In the genomic region with DNA sequence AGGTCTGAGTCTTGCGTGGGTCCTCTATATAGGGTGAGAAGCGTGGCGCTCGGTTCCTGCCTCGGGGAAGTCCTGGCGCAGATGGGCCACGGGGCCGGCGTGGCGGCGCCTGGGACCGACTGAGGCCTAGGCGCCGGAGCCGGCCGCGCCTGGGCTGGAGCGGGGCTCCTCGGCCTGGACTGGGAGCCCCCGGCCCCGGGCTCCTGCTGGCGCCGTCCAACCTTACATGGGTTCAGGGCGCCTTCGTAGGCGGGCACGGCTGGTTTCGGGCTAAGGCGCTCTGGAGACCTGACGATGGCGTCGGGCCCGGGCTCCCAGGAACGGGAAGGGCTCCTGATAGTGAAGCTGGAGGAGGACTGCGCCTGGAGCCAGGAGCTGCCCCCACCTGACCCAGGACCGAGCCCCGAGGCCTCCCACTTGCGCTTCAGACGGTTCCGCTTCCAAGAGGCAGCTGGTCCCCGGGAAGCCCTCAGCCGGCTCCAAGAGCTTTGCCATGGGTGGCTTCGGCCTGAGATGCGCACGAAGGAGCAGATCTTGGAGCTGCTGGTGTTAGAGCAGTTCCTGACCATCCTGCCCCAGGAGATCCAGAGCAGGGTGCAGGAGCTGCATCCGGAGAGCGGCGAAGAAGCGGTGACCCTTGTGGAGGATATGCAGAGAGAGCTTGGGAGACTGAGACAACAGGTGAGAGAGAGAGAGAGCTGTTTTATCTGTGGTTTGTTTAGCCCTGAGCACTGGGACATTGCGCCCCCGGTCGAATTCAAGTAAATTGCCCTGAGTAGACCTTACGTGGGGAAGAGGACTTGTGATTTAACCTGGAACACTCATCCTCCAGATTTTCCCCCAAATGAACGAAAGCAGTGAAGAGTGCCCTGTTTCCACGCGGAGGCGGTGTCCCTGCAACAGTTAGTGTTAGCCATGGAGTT, we compare ENCODE assay signal across 8 cellular contexts. TPM values are rescaled to one million over a fixed set of nuclear protein-coding genes. Genes with fewer than 3 reads are reported as not detected.
DNase-seq lines count a peak whose midpoint lies in the region; ATAC-seq, FAIRE-seq and TF ChIP-seq lines count a peak whose summit lies in the region.

No MANE protein-coding gene starts in this region.

- no peaks in the 10 kb centered on the region for H3K27me3 Mint-ChIP-seq in activated naive CD8-positive, alpha-beta T cell treated with anti-CD3 and anti-CD28 coated beads, Interleukin-2, amount 10 ng/mL, durations not matched to agents 7 days and 5 days

- H3K4me2 ChIP-seq in GM23248 (ENCODE audit: unreplicated experiment), result peak overlapping the region; percentile 96

- peak overlapping the region; percentile 99 for H3K27ac ChIP-seq in A673 (ENCODE audit: low read depth, low read length, poor library complexity, severe bottlenecking)
- peak overlapping the region; percentile 98 for H3K27ac ChIP-seq in GM23248
- H3K27ac ChIP-seq in suprapubic skin, result peak overlapping the region; percentile 99

- CTCF ChIA-PET in A673 (lab: Charles Lee), result no interaction called here

- TF ChIP-seq POLR2A in suprapubic skin (IDR thresholded peaks at IDR 0.05), result no peak

- TF ChIP-seq EP300 in suprapubic skin (IDR thresholded peaks at IDR 0.05), result no peak

- H3K79me2 ChIP-seq in GM23248 (ENCODE audit: insufficient read depth), result peaks cover 55% of the 10 kb centered on the region

- H3K36me3 ChIP-seq in A673 (ENCODE audit: insufficient read depth, low read length, poor library complexity, severe bottlenecking) (peaks cover 37% of the 10 kb centered on the region), GM23248 (ENCODE audit: low read depth) (peaks cover 15% of the 10 kb centered on the region), kidney epithelial cell (ENCODE audit: control insufficient read depth, insufficient read depth, low read length) (peaks cover 1% of the 10 kb centered on the region), suprapubic skin (peaks cover 36% of the 10 kb centered on the region)

- peaks cover 10% of the 10 kb centered on the region for H3K9me3 Mint-ChIP-seq in activated naive CD8-positive, alpha-beta T cell treated with anti-CD3 and anti-CD28 coated beads, Interleukin-2, amount 10 ng/mL, durations not matched to agents 7 days and 5 days

- POLR2A ChIA-PET in A673 (lab: Charles Lee; ENCODE audit: low non-redundant PET), result no interaction called here
- POLR2A ChIA-PET in activated naive CD8-positive, alpha-beta T cell treated with anti-CD3 and anti-CD28 coated beads, Interleukin-2, amount 10 ng/mL, durations not matched to agents 7 days and 5 days (lab: Charles Lee), result interaction anchor here (0.7 to 3.4 kb wide), 19 partner anchors 9 to 242 kb away, joined by 3 to 42 read pairs (median 5); partner anchors contain the start of genes CLUAP1, NAA60, OR1F1 and TIGD7

- peaks cover 48% of the 10 kb centered on the region for H3K36me3 Mint-ChIP-seq in activated naive CD8-positive, alpha-beta T cell treated with anti-CD3 and anti-CD28 coated beads, Interleukin-2, amount 10 ng/mL, durations not matched to agents 7 days and 5 days

- peaks cover 4% of the 10 kb centered on the region for H3K4me1 ChIP-seq in A673 (ENCODE audit: insufficient read depth, low read length, poor library complexity, severe bottlenecking)
- peaks cover 10% of the 10 kb centered on the region for H3K4me1 ChIP-seq in GM23248 (ENCODE audit: insufficient read depth)
- H3K4me1 ChIP-seq in suprapubic skin, result peaks cover 23% of the 10 kb centered on the region

- H3K4me1 Mint-ChIP-seq in activated naive CD8-positive, alpha-beta T cell treated with anti-CD3 and anti-CD28 coated beads, Interleukin-2, amount 10 ng/mL, durations not matched to agents 7 days and 5 days, result peaks cover 23% of the 10 kb centered on the region

- H4K20me1 ChIP-seq in GM23248 (ENCODE audit: insufficient read depth), result no peaks in the 10 kb centered on the region

- ATAC-seq in activated naive CD8-positive, alpha-beta T cell treated with anti-CD3 and anti-CD28 coated beads, Interleukin-2, amount 10 ng/mL, durations not matched to agents 7 days and 5 days (ENCODE audit: low read depth), result no peak

- TF ChIP-seq CTCF in A673 (conservative IDR thresholded peaks at IDR 0.05; ENCODE audit: low read depth, low read length) (no peak), kidney epithelial cell (IDR thresholded peaks at IDR 0.05; ENCODE audit: insufficient read depth, low read length, poor library complexity, severe bottlenecking) (no peak), suprapubic skin (IDR thresholded peaks at IDR 0.05) (no peak)

- 9 to 17% methylated on average over 22 to 50 of the region's 57 CpGs for WGBS in GM23248 (ENCODE audit: low coverage in 1 of 2, low lambda C conversion rate in 2 of 2, missing lambda C conversion rate in 2 of 2), 2 experiments
- 18% methylated on average over 18 of the region's 57 CpGs for WGBS in suprapubic skin

- in situ Hi-C loops in GM23248 (cut with MboI), result no loop called here

- H3K27me3 ChIP-seq in A673 (replicated peaks; ENCODE audit: insufficient read depth, low read depth, low read length, poor library complexity) (no peaks in the 10 kb centered on the region), GM23248 (replicated peaks; ENCODE audit: insufficient read depth) (no peaks in the 10 kb centered on the region), kidney epithelial cell (ENCODE audit: control insufficient read depth, insufficient read depth, low read length) (no peaks in the 10 kb centered on the region), suprapubic skin (no peaks in the 10 kb centered on the region)

- FAIRE-seq in RCC 7860 (lab: Jason Lieb, UNC), result no peak

- H2AFZ ChIP-seq in GM23248, result peak overlapping the region; percentile 50; the same call in 1 of the 2 replicates

- H3K4me3 ChIP-seq in A673 (ENCODE audit: low read depth, low read length, poor library complexity, severe bottlenecking) (peak overlapping the region; percentile 71), GM23248 (peak overlapping the region; percentile 88), kidney epithelial cell (ENCODE audit: low read depth, low read length) (peak overlapping the region; percentile 91), suprapubic skin (peak overlapping the region; percentile 79)

- peaks cover 11% of the 10 kb centered on the region for H3F3A ChIP-seq in GM23248 (ENCODE audit: insufficient read depth)

- H3K4me3 Mint-ChIP-seq in activated naive CD8-positive, alpha-beta T cell treated with anti-CD3 and anti-CD28 coated beads, Interleukin-2, amount 10 ng/mL, durations not matched to agents 7 days and 5 days, result peak overlapping the region; percentile 95

- TSS peak; percentile 42 for BruUV-seq in A673 (replicated peaks; lab: Mats Ljungman, UMichigan)

- H3K27ac Mint-ChIP-seq in activated naive CD8-positive, alpha-beta T cell treated with anti-CD3 and anti-CD28 coated beads, Interleukin-2, amount 10 ng/mL, durations not matched to agents 7 days and 5 days, result peak overlapping the region; percentile 89

- H3K9ac ChIP-seq in GM23248, result peak overlapping the region; percentile 94

- H3K9me3 ChIP-seq in A673 (ENCODE audit: low read depth, low read length, poor library complexity, severe bottlenecking), result peaks cover 16% of the 10 kb centered on the region
- H3K9me3 ChIP-seq in GM23248 (ENCODE audit: low read depth), result no peaks in the 10 kb centered on the region
- peaks cover 15% of the 10 kb centered on the region for H3K9me3 ChIP-seq in suprapubic skin

- intact Hi-C loops in A673 (cut with micrococcal nuclease; ENCODE audit: unreplicated experiment), result loop anchor here (2.0 kb wide), 1 partner anchor 19 kb away; no protein-coding TSS in a partner anchor

- peak; percentile 22 for DNase-seq in A673 (ENCODE audit: low spot score)
- peak; percentile 57 for DNase-seq in GM23248
- DNase-seq in activated naive CD8-positive, alpha-beta T cell treated with anti-CD3 and anti-CD28 coated beads, Interleukin-2, amount 10 ng/mL, durations not matched to agents 7 days and 5 days, result no peak
- DNase-seq in kidney epithelial cell (ENCODE audit: low read depth), result no peak
- DNase-seq in suprapubic skin (ENCODE audit: low spot score in 2 of 2), result peak; percentile 69 to 79
- no peak for DNase-seq in RCC 7860 (ENCODE audit: low spot score)
- DNase-seq in A172 (ENCODE audit: low spot score), result no peak
- no peak for DNase-seq in OCI-M2 (lab: John Stamatoyannopoulos, UW; ENCODE audit: unreplicated experiment)

- no peaks in the 10 kb centered on the region for H3K9me2 ChIP-seq in GM23248 (ENCODE audit: insufficient read depth)

RNA-seq across cellular contexts. Expression of gene ZNF263, which starts 0.5 kb away (rescaled TPM):
- total RNA-seq in A673 (2021) (30.0 and 34.8 TPM in 2 replicates), kidney epithelial cell (42.1 and 44.5 TPM in 2 replicates), suprapubic skin (10 to 100 TPM; 40.6 to 56.3 (median 45.1) TPM)
- total RNA-seq in GM23248 (2014; rRNA removed; shearing (Covaris generic)), result 55.7 and 66.3 TPM in 2 replicates
- 20.5 and 22.1 TPM in 2 replicates for polyA plus RNA-seq in GM23248 (2016; fragmentation: Nextera tagmentation; extraction: Ambion mirVana)
- total RNA-seq in activated naive CD8-positive, alpha-beta T cell treated with anti-CD3 and anti-CD28 coated beads, Interleukin-2, amount 10 ng/mL, durations not matched to agents 7 days and 5 days, result 10 to 100 TPM; 34.7 to 36.7 TPM
- 37.0 and 63.5 TPM in 2 replicates for total RNA-seq in A172 (2014; rRNA removed; shearing (Covaris generic))

RNA-seq across cellular contexts. Expression of gene TIGD7, which starts 21.4 kb away (rescaled TPM):
- 5.7 and 7.9 TPM in 2 replicates for total RNA-seq in A673 (2021)
- total RNA-seq in GM23248 (2014; rRNA removed; shearing (Covaris generic)), result 4.9 and 14.9 TPM in 2 replicates
- 3.9 and 5.3 TPM in 2 replicates for polyA plus RNA-seq in GM23248 (2016; fragmentation: Nextera tagmentation; extraction: Ambion mirVana)
- 10 to 100 TPM; 10.3 to 12.1 TPM for total RNA-seq in activated naive CD8-positive, alpha-beta T cell treated with anti-CD3 and anti-CD28 coated beads, Interleukin-2, amount 10 ng/mL, durations not matched to agents 7 days and 5 days
- 3.1 and 3.4 TPM in 2 replicates for total RNA-seq in kidney epithelial cell
- 1 to 10 TPM; 1.9 to 4.3 (median 2.1) TPM for total RNA-seq in suprapubic skin
- 7.0 and 11.0 TPM in 2 replicates for total RNA-seq in A172 (2014; rRNA removed; shearing (Covaris generic))

RNA-seq across cellular contexts. Expression of gene ZNF75A, which starts 21.5 kb away (rescaled TPM):
- total RNA-seq in A673 (2021) (40.9 and 44.5 TPM in 2 replicates), kidney epithelial cell (17.8 and 19.5 TPM in 2 replicates), suprapubic skin (10 to 100 TPM; 13.8 to 40.4 (median 19.1) TPM)
- 17.2 and 29.1 TPM in 2 replicates for total RNA-seq in GM23248 (2014; rRNA removed; shearing (Covaris generic))
- polyA plus RNA-seq in GM23248 (2016; fragmentation: Nextera tagmentation; extraction: Ambion mirVana), result 14.6 and 16.7 TPM in 2 replicates
- 10 to 100 TPM; 63.6 to 63.8 TPM for total RNA-seq in activated naive CD8-positive, alpha-beta T cell treated with anti-CD3 and anti-CD28 coated beads, Interleukin-2, amount 10 ng/mL, durations not matched to agents 7 days and 5 days
- total RNA-seq in A172 (2014; rRNA removed; shearing (Covaris generic)), result 20.2 and 26.1 TPM in 2 replicates

RNA-seq across cellular contexts. Expression of gene MEFV, which starts 27.4 kb away (rescaled TPM):
- total RNA-seq in A673 (2021) (not detected in 2 replicates), kidney epithelial cell (0.14 and 0.21 TPM in 2 replicates), suprapubic skin (under 1 TPM in 3 of 4 donors, not detected in 1; 0.16 to 0.40 (median 0.17) TPM)
- not detected in 2 replicates for total RNA-seq in GM23248 (2014; rRNA removed; shearing (Covaris generic))
- not detected in 2 replicates for polyA plus RNA-seq in GM23248 (2016; fragmentation: Nextera tagmentation; extraction: Ambion mirVana)
- total RNA-seq in activated naive CD8-positive, alpha-beta T cell treated with anti-CD3 and anti-CD28 coated beads, Interleukin-2, amount 10 ng/mL, durations not matched to agents 7 days and 5 days, result under 1 TPM; 0.23 to 0.39 TPM
- 0.29 TPM in 1 of 2 replicates, not detected in the other for total RNA-seq in A172 (2014; rRNA removed; shearing (Covaris generic))

RNA-seq across cellular contexts. Expression of gene ZNF200, which starts 48.8 kb away (rescaled TPM):
- total RNA-seq in A673 (2021) (10.8 and 13.0 TPM in 2 replicates), kidney epithelial cell (5.0 and 7.9 TPM in 2 replicates), suprapubic skin (1 to 10 TPM; 2.6 to 7.7 (median 4.8) TPM)
- total RNA-seq in GM23248 (2014; rRNA removed; shearing (Covaris generic)), result 6.2 and 10.3 TPM in 2 replicates
- polyA plus RNA-seq in GM23248 (2016; fragmentation: Nextera tagmentation; extraction: Ambion mirVana), result 7.0 and 7.8 TPM in 2 replicates
- total RNA-seq in activated naive CD8-positive, alpha-beta T cell treated with anti-CD3 and anti-CD28 coated beads, Interleukin-2, amount 10 ng/mL, durations not matched to agents 7 days and 5 days, result 10 to 100 TPM; 16.5 to 19.5 TPM
- total RNA-seq in A172 (2014; rRNA removed; shearing (Covaris generic)), result 14.6 and 17.2 TPM in 2 replicates

Comparison
In these comparisons a context has a peak if more than half of its experiments do, and no peak if none do; other contexts are left out.
1. DNase-seq: peak in A673 (single experiment), GM23248 (single experiment) and suprapubic skin (2 of 2); none in activated naive CD8-positive, alpha-beta T cell treated with anti-CD3 and anti-CD28 coated beads, Interleukin-2, amount 10 ng/mL, durations not matched to agents 7 days and 5 days (single experiment), kidney epithelial cell (single experiment), RCC 7860 (single experiment), A172 (single experiment) and OCI-M2 (single experiment).
2. Peak in every context shown above with its lines, with median percentiles within 50 percentile points of each other: H3K27ac ChIP-seq and H3K4me3 ChIP-seq.